ENCODE assay signal across 19 cellular contexts in genomic region chr2:46841621-46842020, GRCh38.
DNase-seq lines count a peak whose midpoint lies in the region; ATAC-seq lines count a peak whose summit lies in the region.
"Had no signal": no experiment of that assay in that cellular context is flagged by ENCODE, and none has a peak within 500 bp of the region (broad histone marks: within the 10 kb centered on the region; RNA-seq: fewer than 3 reads in every experiment).

No MANE protein-coding gene starts in this region.

- H3K4me3 ChIP-seq in BLaER1 treated with 17β-estradiol and CSF1 and Interleukin-3, amounts not matched to agents 10 nM and 100 nM, result peak overlapping the region in 1 of 10 experiments; percentile 33; a peak in 1 of 20 replicates
- H3K4me3 ChIP-seq: psoas muscle had no signal

- no peak overlapping the region for H3K4me3 Mint-ChIP-seq in activated naive CD4-positive, alpha-beta T cell treated with anti-CD3 and anti-CD28 coated beads, Interleukin-2, amount 10 ng/mL, durations not matched to agents 7 days and 5 days
- H3K4me3 Mint-ChIP-seq: activated CD4-positive, alpha-beta T cell treated with anti-CD3 and anti-CD28 coated beads, Interleukin-2, amount 10 ng/mL, durations not matched to agents 24 days and 14 days; activated naive CD8-positive, alpha-beta T cell treated with anti-CD3 and anti-CD28 coated beads for 36 hours had no signal

- no peak overlapping the region for H3K9ac ChIP-seq in BLaER1 treated with 17β-estradiol and CSF1 and Interleukin-3, amounts not matched to agents 10 nM and 100 nM

- no peaks in the 10 kb centered on the region for H4K20me1 ChIP-seq in BLaER1 treated with 17β-estradiol and CSF1 and Interleukin-3, amounts not matched to agents 10 nM and 100 nM

- peak overlapping the region; percentile 20 to 79 (median 43); a peak in 19 of 22 replicates for H3K4me2 ChIP-seq in BLaER1 treated with 17β-estradiol and CSF1 and Interleukin-3, amounts not matched to agents 10 nM and 100 nM

- no peaks in the 10 kb centered on the region for H3K9me3 ChIP-seq in BLaER1 treated with 17β-estradiol and CSF1 and Interleukin-3, amounts not matched to agents 10 nM and 100 nM (replicated peaks in 1 of 11)
- H3K9me3 ChIP-seq: psoas muscle had no signal

- no peaks in the 10 kb centered on the region for H3K36me3 Mint-ChIP-seq in activated naive CD4-positive, alpha-beta T cell treated with anti-CD3 and anti-CD28 coated beads, Interleukin-2, amount 10 ng/mL, durations not matched to agents 7 days and 5 days
- H3K36me3 Mint-ChIP-seq: activated naive CD8-positive, alpha-beta T cell treated with anti-CD3 and anti-CD28 coated beads for 36 hours had no signal

- H3K27ac ChIP-seq in BLaER1 treated with 17β-estradiol and CSF1 and Interleukin-3, amounts not matched to agents 10 nM and 100 nM, result peak overlapping the region in 6 of 11 experiments; percentile 17 to 61 (median 36); a peak in 9 of 22 replicates
- H3K27ac ChIP-seq: brain microvascular endothelial cell, psoas muscle had no signal

- no peaks in the 10 kb centered on the region for H3K27me3 ChIP-seq in BLaER1 treated with 17β-estradiol and CSF1 and Interleukin-3, amounts not matched to agents 10 nM and 100 nM
- H3K27me3 ChIP-seq: brain microvascular endothelial cell had no signal

- no peak for ATAC-seq in HG03439 (IDR thresholded peaks at IDR 0.05; ENCODE audit: unreplicated experiment)
- ATAC-seq: left cardiac atrium, psoas muscle had no signal

- H3K4me1 Mint-ChIP-seq in activated naive CD4-positive, alpha-beta T cell treated with anti-CD3 and anti-CD28 coated beads, Interleukin-2, amount 10 ng/mL, durations not matched to agents 7 days and 5 days, result peaks cover 4% of the 10 kb centered on the region
- H3K4me1 Mint-ChIP-seq: activated CD4-positive, alpha-beta T cell treated with anti-CD3 and anti-CD28 coated beads, Interleukin-2, amount 10 ng/mL, durations not matched to agents 24 days and 14 days; activated naive CD8-positive, alpha-beta T cell treated with anti-CD3 and anti-CD28 coated beads for 36 hours had no signal

- peaks cover 44% of the 10 kb centered on the region for H3K27me3 Mint-ChIP-seq in activated naive CD4-positive, alpha-beta T cell treated with anti-CD3 and anti-CD28 coated beads, Interleukin-2, amount 10 ng/mL, durations not matched to agents 7 days and 5 days
- H3K27me3 Mint-ChIP-seq: activated naive CD8-positive, alpha-beta T cell treated with anti-CD3 and anti-CD28 coated beads for 36 hours had no signal

- CTCF ChIA-PET in activated naive CD4-positive, alpha-beta T cell treated with anti-CD3 and anti-CD28 coated beads, Interleukin-2, amount 10 ng/mL, durations not matched to agents 7 days and 5 days (lab: Charles Lee), result no interaction called here

- H3K36me3 ChIP-seq in BLaER1 treated with 17β-estradiol and CSF1 and Interleukin-3, amounts not matched to agents 10 nM and 100 nM, result no peaks in the 10 kb centered on the region
- H3K36me3 ChIP-seq: brain microvascular endothelial cell had no signal

- peaks cover 10 to 22% (median 15%) of the 10 kb centered on the region in 10 experiments for H3K4me1 ChIP-seq in BLaER1 treated with 17β-estradiol and CSF1 and Interleukin-3, amounts not matched to agents 10 nM and 100 nM

- DNase-seq in MV-4-11 (lab: John Stamatoyannopoulos, UW) (peak; percentile 75), UCSD-AML1 (lab: John Stamatoyannopoulos, UW; ENCODE audit: unreplicated experiment) (peak; percentile 24), mesenteric fat pad (ENCODE audit: low spot score) (peak; percentile 55), DMS53 treated with DMSO at 0.1 percent for 48 hours (lab: John Stamatoyannopoulos, UW; ENCODE audit: unreplicated experiment) (no peak), NCI-H146 (lab: John Stamatoyannopoulos, UW) (no peak)
- no peak for DNase-seq in activated naive CD4-positive, alpha-beta T cell treated with anti-CD3 and anti-CD28 coated beads, Interleukin-2, amount 10 ng/mL, durations not matched to agents 7 days and 5 days
- DNase-seq: activated CD4-positive, alpha-beta T cell treated with anti-CD3 and anti-CD28 coated beads, Interleukin-2, amount 10 ng/mL, durations not matched to agents 24 days and 14 days; activated naive CD8-positive, alpha-beta T cell treated with anti-CD3 and anti-CD28 coated beads for 36 hours; brain microvascular endothelial cell; effector CD8-positive, alpha-beta T cell; hippocampal formation; left cardiac atrium; NCI-H2029; NCI-H526; psoas muscle; stimulated activated CD4-positive, alpha-beta T cell treated with anti-CD3 and anti-CD28 coated beads, Interleukin-15, amount 100 ng/mL, for 24 hours; T-helper 2 cell had no signal

- H3K9me3 Mint-ChIP-seq in activated naive CD4-positive, alpha-beta T cell treated with anti-CD3 and anti-CD28 coated beads, Interleukin-2, amount 10 ng/mL, durations not matched to agents 7 days and 5 days, result no peaks in the 10 kb centered on the region
- H3K9me3 Mint-ChIP-seq: activated CD4-positive, alpha-beta T cell treated with anti-CD3 and anti-CD28 coated beads, Interleukin-2, amount 10 ng/mL, durations not matched to agents 24 days and 14 days; activated naive CD8-positive, alpha-beta T cell treated with anti-CD3 and anti-CD28 coated beads for 36 hours had no signal

- no peak overlapping the region for H3K27ac Mint-ChIP-seq in activated naive CD4-positive, alpha-beta T cell treated with anti-CD3 and anti-CD28 coated beads, Interleukin-2, amount 10 ng/mL, durations not matched to agents 7 days and 5 days
- H3K27ac Mint-ChIP-seq: activated CD4-positive, alpha-beta T cell treated with anti-CD3 and anti-CD28 coated beads, Interleukin-2, amount 10 ng/mL, durations not matched to agents 24 days and 14 days; activated naive CD8-positive, alpha-beta T cell treated with anti-CD3 and anti-CD28 coated beads for 36 hours had no signal

Comparison
In these comparisons a context has a peak if more than half of its experiments do, and no peak if none do; other contexts are left out.
1. DNase-seq: peak in MV-4-11 (single experiment), UCSD-AML1 (single experiment) and mesenteric fat pad (single experiment); none in DMS53 treated with DMSO at 0.1 percent for 48 hours (single experiment), activated naive CD4-positive, alpha-beta T cell treated with anti-CD3 and anti-CD28 coated beads, Interleukin-2, amount 10 ng/mL, durations not matched to agents 7 days and 5 days (single experiment) and NCI-H146 (single experiment).